Comparison of ENCODE assay signal across 1 cellular context in genomic region chr2:172430671-172431070, GRCh38.
TF ChIP-seq lines count a peak whose summit lies in the region.

No MANE protein-coding gene starts in this region.

TF ChIP-seq in HCT116, 20 proteins besides CTCF, POLR2A, EP300 and RAD21 (continued from another document):
- TF ChIP-seq EZH2phosphoT487 (IDR thresholded peaks at IDR 0.05; ENCODE audit: borderline replicate concordance) (no peak), CEBPB (IDR thresholded peaks at IDR 0.05; ENCODE audit: low read depth) (peak; percentile 81)
